ENCODE assay signal across 8 cellular contexts in the genomic region with DNA sequence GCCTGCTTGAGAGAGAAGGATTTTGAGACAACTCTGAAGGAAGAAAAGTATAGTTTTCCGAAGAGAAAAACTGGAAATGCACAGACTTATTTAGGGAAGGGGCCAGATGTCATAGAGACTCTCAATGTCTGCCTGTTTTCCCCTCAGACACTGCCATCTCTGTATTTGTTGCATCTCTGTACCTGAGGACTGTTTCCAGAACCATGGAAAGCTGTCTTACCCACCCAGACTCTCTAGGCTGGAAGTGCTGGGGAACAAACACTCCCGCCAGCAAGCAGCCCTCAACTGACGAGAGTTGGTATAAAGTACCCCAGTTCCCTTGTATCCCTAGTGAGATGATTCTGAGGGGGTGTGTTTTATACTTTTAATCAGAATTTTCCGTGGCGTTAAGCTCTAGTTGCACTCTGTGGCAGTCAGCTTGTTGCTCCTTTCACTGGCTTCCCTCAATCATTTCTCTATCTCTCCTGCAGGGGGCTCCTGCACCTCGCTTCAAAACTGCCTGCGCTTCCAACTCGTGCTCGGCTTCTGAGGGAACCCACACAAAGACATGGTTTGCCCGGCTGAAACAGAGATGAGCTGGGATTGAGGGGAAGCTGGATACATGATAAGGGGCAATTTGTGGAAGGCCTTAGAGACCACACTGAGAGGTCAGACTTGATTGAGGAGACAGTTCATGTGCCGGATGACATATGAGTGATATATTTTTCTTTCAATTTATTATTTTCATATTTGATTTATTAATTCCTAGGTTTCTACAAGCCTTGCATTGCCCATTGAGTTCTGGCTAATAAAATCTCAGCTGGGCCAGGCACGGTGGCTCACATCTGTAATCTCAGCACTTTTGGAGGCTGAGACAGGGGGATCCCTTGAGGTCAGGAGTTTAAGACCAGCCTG. TPM values are rescaled to one million over a fixed set of nuclear protein-coding genes. Genes with fewer than 3 reads are reported as not detected.
DNase-seq lines count a peak whose midpoint lies in the region; ATAC-seq and TF ChIP-seq lines count a peak whose summit lies in the region.

No MANE protein-coding gene starts in this region.

- no peak for TF ChIP-seq EP300 in Ishikawa (IDR thresholded peaks at IDR 0.05; ENCODE audit: borderline replicate concordance)

- DNase-seq in D341Med (ENCODE audit: low spot score) (peak; percentile 82), activated T-cell treated with anti-CD3 and anti-CD28 coated beads for 24 hours (ENCODE audit: low read depth) (peak; percentile 51), esophagus squamous epithelium (lab: John Stamatoyannopoulos, UW) (no peak)
- peak; percentile 75 for DNase-seq in natural killer cell treated with Interleukin-12 subunit alpha and Interleukin-12 subunit beta and Interleukin-15 and Interleukin-18, amount 100 ng/mL, for 72 hours (ENCODE audit: low spot score)
- DNase-seq in stimulated activated naive B cell treated with anti-CD40 and anti-IgM and Interleukin-4, amounts not matched to agents 10 μg/mL and 1 μg/mL and 100 μg/mL, for 72 hours = peak; percentile 47

- TF ChIP-seq POLR2A in esophagus squamous epithelium (IDR thresholded peaks at IDR 0.05) = no peak

- H3K27ac ChIP-seq in OCI-LY3 (ENCODE audit: low read length) (no peak overlapping the region), esophagus squamous epithelium (no peak overlapping the region)

- WGBS in esophagus squamous epithelium, 2 donors = 12 to 13% methylated on average over 12 of the region's 12 CpGs

- H3K27me3 ChIP-seq in OCI-LY3 (ENCODE audit: low read depth, low read length) (peaks cover 44% of the 10 kb centered on the region), esophagus squamous epithelium (peaks cover 0 to 55% (median 4%) of the 10 kb centered on the region in 4 donors)

- H3K4me2 ChIP-seq in OCI-LY3 (ENCODE audit: low read length) = peak overlapping the region; percentile 87

- H3K4me3 ChIP-seq in OCI-LY3 (ENCODE audit: low read length) (peak overlapping the region; percentile 68), esophagus squamous epithelium (no peak overlapping the region)

- TF ChIP-seq RAD21 in Ishikawa (IDR thresholded peaks at IDR 0.05; ENCODE audit: low read depth) = peak; percentile 90

- ATAC-seq in natural killer cell treated with Interleukin-12 subunit alpha and Interleukin-12 subunit beta and Interleukin-15 and Interleukin-18, amount 100 ng/mL, for 72 hours = peak; percentile 70 to 71
- peak; percentile 86 for ATAC-seq in stimulated activated naive B cell treated with anti-CD40 and anti-IgM and Interleukin-4, amounts not matched to agents 10 μg/mL and 1 μg/mL and 100 μg/mL, for 72 hours (replicated peaks)
- ATAC-seq in GM18873 (IDR thresholded peaks at IDR 0.05; ENCODE audit: low FRiP score, unreplicated experiment) = no peak

- no peak overlapping the region for H3K27ac Mint-ChIP-seq in natural killer cell treated with Interleukin-12 subunit alpha and Interleukin-12 subunit beta and Interleukin-15 and Interleukin-18, amount 100 ng/mL, for 72 hours
- no peak overlapping the region for H3K27ac Mint-ChIP-seq in stimulated activated naive B cell treated with anti-CD40 and anti-IgM and Interleukin-4, amounts not matched to agents 10 μg/mL and 1 μg/mL and 100 μg/mL, for 72 hours

- H2AFZ ChIP-seq in OCI-LY3 (ENCODE audit: low read depth, low read length) = peak overlapping the region; percentile 61; the same call in 1 of the 2 replicates

- no peaks in the 10 kb centered on the region for H3K9me3 Mint-ChIP-seq in natural killer cell treated with Interleukin-12 subunit alpha and Interleukin-12 subunit beta and Interleukin-15 and Interleukin-18, amount 100 ng/mL, for 72 hours
- no peaks in the 10 kb centered on the region for H3K9me3 Mint-ChIP-seq in stimulated activated naive B cell treated with anti-CD40 and anti-IgM and Interleukin-4, amounts not matched to agents 10 μg/mL and 1 μg/mL and 100 μg/mL, for 72 hours

- peak overlapping the region; percentile 27; the same call in 1 of the 2 replicates for H3K9ac ChIP-seq in OCI-LY3 (ENCODE audit: low read length)

- H3K4me1 Mint-ChIP-seq in natural killer cell treated with Interleukin-12 subunit alpha and Interleukin-12 subunit beta and Interleukin-15 and Interleukin-18, amount 100 ng/mL, for 72 hours (ENCODE audit: low read depth in 2 of 2) = peaks cover 0 to 4% of the 10 kb centered on the region in 2 donors
- H3K4me1 Mint-ChIP-seq in stimulated activated naive B cell treated with anti-CD40 and anti-IgM and Interleukin-4, amounts not matched to agents 10 μg/mL and 1 μg/mL and 100 μg/mL, for 72 hours = peaks cover 2 to 6% of the 10 kb centered on the region in 2 donors

- H3K27me3 Mint-ChIP-seq in natural killer cell treated with Interleukin-12 subunit alpha and Interleukin-12 subunit beta and Interleukin-15 and Interleukin-18, amount 100 ng/mL, for 72 hours = peaks cover 8 to 18% of the 10 kb centered on the region in 2 donors
- H3K27me3 Mint-ChIP-seq in stimulated activated naive B cell treated with anti-CD40 and anti-IgM and Interleukin-4, amounts not matched to agents 10 μg/mL and 1 μg/mL and 100 μg/mL, for 72 hours = peaks cover 45 to 61% of the 10 kb centered on the region in 2 donors

- no peaks in the 10 kb centered on the region for H3K9me3 ChIP-seq in OCI-LY3 (ENCODE audit: insufficient read depth, low read length)
- no peaks in the 10 kb centered on the region for H3K9me3 ChIP-seq in esophagus squamous epithelium

- no peaks in the 10 kb centered on the region for H4K20me1 ChIP-seq in OCI-LY3 (ENCODE audit: insufficient read depth, low read length)

- H3K79me2 ChIP-seq in OCI-LY3 (ENCODE audit: low read length) = no peaks in the 10 kb centered on the region

- H3K36me3 Mint-ChIP-seq in natural killer cell treated with Interleukin-12 subunit alpha and Interleukin-12 subunit beta and Interleukin-15 and Interleukin-18, amount 100 ng/mL, for 72 hours = no peaks in the 10 kb centered on the region
- no peaks in the 10 kb centered on the region for H3K36me3 Mint-ChIP-seq in stimulated activated naive B cell treated with anti-CD40 and anti-IgM and Interleukin-4, amounts not matched to agents 10 μg/mL and 1 μg/mL and 100 μg/mL, for 72 hours

- TF ChIP-seq CTCF in OCI-LY3 (IDR thresholded peaks at IDR 0.05; ENCODE audit: low read depth, low read length) = peak; percentile 95
- TF ChIP-seq CTCF in esophagus squamous epithelium (IDR thresholded peaks at IDR 0.05) = peak; percentile 65 to 84 (median 76)

- H3K4me3 Mint-ChIP-seq in natural killer cell treated with Interleukin-12 subunit alpha and Interleukin-12 subunit beta and Interleukin-15 and Interleukin-18, amount 100 ng/mL, for 72 hours = no peak overlapping the region
- H3K4me3 Mint-ChIP-seq in stimulated activated naive B cell treated with anti-CD40 and anti-IgM and Interleukin-4, amounts not matched to agents 10 μg/mL and 1 μg/mL and 100 μg/mL, for 72 hours = peak overlapping the region; percentile 33 to 66

- H3K4me1 ChIP-seq in OCI-LY3 (ENCODE audit: low read length) (peaks cover 3% of the 10 kb centered on the region; the same call in 1 of the 2 replicates), esophagus squamous epithelium (peaks cover 0 to 7% (median 0%) of the 10 kb centered on the region in 3 donors)

- no peaks in the 10 kb centered on the region for H3K36me3 ChIP-seq in OCI-LY3 (replicated peaks; ENCODE audit: low read depth, low read length)
- no peaks in the 10 kb centered on the region for H3K36me3 ChIP-seq in esophagus squamous epithelium

- intact Hi-C loops in esophagus squamous epithelium (cut with DNase I) = no loop called here

TF ChIP-seq in Ishikawa, 13 proteins besides CTCF, POLR2A, EP300 and RAD21:
- TF ChIP-seq TCF12 (IDR thresholded peaks at IDR 0.05; ENCODE audit: low read depth) = no peak
- TF ChIP-seq, protein P1, sequence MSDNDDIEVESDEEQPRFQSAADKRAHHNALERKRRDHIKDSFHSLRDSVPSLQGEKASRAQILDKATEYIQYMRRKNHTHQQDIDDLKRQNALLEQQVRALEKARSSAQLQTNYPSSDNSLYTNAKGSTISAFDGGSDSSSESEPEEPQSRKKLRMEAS (IDR thresholded peaks at IDR 0.05) = 0 out of 2 replicates have a peak, but pooled peaks have one; percentile 30
- TF ChIP-seq, protein P2, sequence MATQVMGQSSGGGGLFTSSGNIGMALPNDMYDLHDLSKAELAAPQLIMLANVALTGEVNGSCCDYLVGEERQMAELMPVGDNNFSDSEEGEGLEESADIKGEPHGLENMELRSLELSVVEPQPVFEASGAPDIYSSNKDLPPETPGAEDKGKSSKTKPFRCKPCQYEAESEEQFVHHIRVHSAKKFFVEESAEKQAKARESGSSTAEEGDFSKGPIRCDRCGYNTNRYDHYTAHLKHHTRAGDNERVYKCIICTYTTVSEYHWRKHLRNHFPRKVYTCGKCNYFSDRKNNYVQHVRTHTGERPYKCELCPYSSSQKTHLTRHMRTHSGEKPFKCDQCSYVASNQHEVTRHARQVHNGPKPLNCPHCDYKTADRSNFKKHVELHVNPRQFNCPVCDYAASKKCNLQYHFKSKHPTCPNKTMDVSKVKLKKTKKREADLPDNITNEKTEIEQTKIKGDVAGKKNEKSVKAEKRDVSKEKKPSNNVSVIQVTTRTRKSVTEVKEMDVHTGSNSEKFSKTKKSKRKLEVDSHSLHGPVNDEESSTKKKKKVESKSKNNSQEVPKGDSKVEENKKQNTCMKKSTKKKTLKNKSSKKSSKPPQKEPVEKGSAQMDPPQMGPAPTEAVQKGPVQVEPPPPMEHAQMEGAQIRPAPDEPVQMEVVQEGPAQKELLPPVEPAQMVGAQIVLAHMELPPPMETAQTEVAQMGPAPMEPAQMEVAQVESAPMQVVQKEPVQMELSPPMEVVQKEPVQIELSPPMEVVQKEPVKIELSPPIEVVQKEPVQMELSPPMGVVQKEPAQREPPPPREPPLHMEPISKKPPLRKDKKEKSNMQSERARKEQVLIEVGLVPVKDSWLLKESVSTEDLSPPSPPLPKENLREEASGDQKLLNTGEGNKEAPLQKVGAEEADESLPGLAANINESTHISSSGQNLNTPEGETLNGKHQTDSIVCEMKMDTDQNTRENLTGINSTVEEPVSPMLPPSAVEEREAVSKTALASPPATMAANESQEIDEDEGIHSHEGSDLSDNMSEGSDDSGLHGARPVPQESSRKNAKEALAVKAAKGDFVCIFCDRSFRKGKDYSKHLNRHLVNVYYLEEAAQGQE (IDR thresholded peaks at IDR 0.05; ENCODE audit: low read depth) = peak; percentile 51
TF ChIP-seq in Ishikawa: peak in this region for 2.

RNA-seq across cellular contexts. Expression of a gene that starts 36.9 kb away (rescaled TPM):
- total RNA-seq in esophagus squamous epithelium = 10 to 100 TPM; 17.1 to 22.2 (median 18.6) TPM
- 10 to 100 TPM; 43.6 to 55.6 TPM for total RNA-seq in natural killer cell treated with Interleukin-12 subunit alpha and Interleukin-12 subunit beta and Interleukin-15 and Interleukin-18, amount 100 ng/mL, for 72 hours
